1 cellular context compared by ENCODE assay signal in genomic region chr5:180335614-180336233, GRCh38.
TF ChIP-seq lines count a peak whose summit lies in the region.

No MANE protein-coding gene starts in this region.

TF ChIP-seq in H1, 55 proteins besides CTCF, POLR2A, EP300 and RAD21:
- TF ChIP-seq, protein P1, sequence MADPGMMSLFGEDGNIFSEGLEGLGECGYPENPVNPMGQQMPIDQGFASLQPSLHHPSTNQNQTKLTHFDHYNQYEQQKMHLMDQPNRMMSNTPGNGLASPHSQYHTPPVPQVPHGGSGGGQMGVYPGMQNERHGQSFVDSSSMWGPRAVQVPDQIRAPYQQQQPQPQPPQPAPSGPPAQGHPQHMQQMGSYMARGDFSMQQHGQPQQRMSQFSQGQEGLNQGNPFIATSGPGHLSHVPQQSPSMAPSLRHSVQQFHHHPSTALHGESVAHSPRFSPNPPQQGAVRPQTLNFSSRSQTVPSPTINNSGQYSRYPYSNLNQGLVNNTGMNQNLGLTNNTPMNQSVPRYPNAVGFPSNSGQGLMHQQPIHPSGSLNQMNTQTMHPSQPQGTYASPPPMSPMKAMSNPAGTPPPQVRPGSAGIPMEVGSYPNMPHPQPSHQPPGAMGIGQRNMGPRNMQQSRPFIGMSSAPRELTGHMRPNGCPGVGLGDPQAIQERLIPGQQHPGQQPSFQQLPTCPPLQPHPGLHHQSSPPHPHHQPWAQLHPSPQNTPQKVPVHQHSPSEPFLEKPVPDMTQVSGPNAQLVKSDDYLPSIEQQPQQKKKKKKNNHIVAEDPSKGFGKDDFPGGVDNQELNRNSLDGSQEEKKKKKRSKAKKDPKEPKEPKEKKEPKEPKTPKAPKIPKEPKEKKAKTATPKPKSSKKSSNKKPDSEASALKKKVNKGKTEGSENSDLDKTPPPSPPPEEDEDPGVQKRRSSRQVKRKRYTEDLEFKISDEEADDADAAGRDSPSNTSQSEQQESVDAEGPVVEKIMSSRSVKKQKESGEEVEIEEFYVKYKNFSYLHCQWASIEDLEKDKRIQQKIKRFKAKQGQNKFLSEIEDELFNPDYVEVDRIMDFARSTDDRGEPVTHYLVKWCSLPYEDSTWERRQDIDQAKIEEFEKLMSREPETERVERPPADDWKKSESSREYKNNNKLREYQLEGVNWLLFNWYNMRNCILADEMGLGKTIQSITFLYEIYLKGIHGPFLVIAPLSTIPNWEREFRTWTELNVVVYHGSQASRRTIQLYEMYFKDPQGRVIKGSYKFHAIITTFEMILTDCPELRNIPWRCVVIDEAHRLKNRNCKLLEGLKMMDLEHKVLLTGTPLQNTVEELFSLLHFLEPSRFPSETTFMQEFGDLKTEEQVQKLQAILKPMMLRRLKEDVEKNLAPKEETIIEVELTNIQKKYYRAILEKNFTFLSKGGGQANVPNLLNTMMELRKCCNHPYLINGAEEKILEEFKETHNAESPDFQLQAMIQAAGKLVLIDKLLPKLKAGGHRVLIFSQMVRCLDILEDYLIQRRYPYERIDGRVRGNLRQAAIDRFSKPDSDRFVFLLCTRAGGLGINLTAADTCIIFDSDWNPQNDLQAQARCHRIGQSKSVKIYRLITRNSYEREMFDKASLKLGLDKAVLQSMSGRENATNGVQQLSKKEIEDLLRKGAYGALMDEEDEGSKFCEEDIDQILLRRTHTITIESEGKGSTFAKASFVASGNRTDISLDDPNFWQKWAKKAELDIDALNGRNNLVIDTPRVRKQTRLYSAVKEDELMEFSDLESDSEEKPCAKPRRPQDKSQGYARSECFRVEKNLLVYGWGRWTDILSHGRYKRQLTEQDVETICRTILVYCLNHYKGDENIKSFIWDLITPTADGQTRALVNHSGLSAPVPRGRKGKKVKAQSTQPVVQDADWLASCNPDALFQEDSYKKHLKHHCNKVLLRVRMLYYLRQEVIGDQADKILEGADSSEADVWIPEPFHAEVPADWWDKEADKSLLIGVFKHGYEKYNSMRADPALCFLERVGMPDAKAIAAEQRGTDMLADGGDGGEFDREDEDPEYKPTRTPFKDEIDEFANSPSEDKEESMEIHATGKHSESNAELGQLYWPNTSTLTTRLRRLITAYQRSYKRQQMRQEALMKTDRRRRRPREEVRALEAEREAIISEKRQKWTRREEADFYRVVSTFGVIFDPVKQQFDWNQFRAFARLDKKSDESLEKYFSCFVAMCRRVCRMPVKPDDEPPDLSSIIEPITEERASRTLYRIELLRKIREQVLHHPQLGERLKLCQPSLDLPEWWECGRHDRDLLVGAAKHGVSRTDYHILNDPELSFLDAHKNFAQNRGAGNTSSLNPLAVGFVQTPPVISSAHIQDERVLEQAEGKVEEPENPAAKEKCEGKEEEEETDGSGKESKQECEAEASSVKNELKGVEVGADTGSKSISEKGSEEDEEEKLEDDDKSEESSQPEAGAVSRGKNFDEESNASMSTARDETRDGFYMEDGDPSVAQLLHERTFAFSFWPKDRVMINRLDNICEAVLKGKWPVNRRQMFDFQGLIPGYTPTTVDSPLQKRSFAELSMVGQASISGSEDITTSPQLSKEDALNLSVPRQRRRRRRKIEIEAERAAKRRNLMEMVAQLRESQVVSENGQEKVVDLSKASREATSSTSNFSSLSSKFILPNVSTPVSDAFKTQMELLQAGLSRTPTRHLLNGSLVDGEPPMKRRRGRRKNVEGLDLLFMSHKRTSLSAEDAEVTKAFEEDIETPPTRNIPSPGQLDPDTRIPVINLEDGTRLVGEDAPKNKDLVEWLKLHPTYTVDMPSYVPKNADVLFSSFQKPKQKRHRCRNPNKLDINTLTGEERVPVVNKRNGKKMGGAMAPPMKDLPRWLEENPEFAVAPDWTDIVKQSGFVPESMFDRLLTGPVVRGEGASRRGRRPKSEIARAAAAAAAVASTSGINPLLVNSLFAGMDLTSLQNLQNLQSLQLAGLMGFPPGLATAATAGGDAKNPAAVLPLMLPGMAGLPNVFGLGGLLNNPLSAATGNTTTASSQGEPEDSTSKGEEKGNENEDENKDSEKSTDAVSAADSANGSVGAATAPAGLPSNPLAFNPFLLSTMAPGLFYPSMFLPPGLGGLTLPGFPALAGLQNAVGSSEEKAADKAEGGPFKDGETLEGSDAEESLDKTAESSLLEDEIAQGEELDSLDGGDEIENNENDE (IDR thresholded peaks at IDR 0.05; ENCODE audit: insufficient replicate concordance, low read length), result no peak
- TF ChIP-seq CHD1 (IDR thresholded peaks at IDR 0.05; ENCODE audit: low read depth, low read length) (no peak), GABPA (IDR thresholded peaks at IDR 0.05; ENCODE audit: borderline replicate concordance, insufficient read depth, low read length) (no peak), TBP (IDR thresholded peaks at IDR 0.05; ENCODE audit: low read depth, low read length) (no peak), HDAC2 (IDR thresholded peaks at IDR 0.05; ENCODE audit: borderline replicate concordance in 1 of 2, low read depth in 2 of 2, low read length in 2 of 2) (no peak), EGR1 (IDR thresholded peaks at IDR 0.05; ENCODE audit: borderline replicate concordance, low read depth, low read length) (no peak), ATF2 (IDR thresholded peaks at IDR 0.05; ENCODE audit: low read length) (no peak), CBX5 (IDR thresholded peaks at IDR 0.05; ENCODE audit: low read depth, low read length) (no peak), CBX8 (IDR thresholded peaks at IDR 0.05; ENCODE audit: borderline replicate concordance, low read depth, low read length) (no peak), SP1 (IDR thresholded peaks at IDR 0.05; ENCODE audit: low read depth, low read length) (no peak), HDAC6 (IDR thresholded peaks at IDR 0.05; ENCODE audit: low read depth, low read length) (no peak), SIN3A (conservative IDR thresholded peaks at IDR 0.05 in 1 of 2, IDR thresholded peaks at IDR 0.05 in 1 of 2; ENCODE audit: low read depth in 1 of 2, low read length in 2 of 2) (no peak), POLR2AphosphoS5 (IDR thresholded peaks at IDR 0.05; ENCODE audit: low read depth, low read length) (no peak), KDM4A (IDR thresholded peaks at IDR 0.05; ENCODE audit: low read depth, low read length, severe bottlenecking) (no peak), BRCA1 (IDR thresholded peaks at IDR 0.05; ENCODE audit: low read depth, low read length) (no peak)
